18 cellular contexts compared by ENCODE assay signal in the genomic region with DNA sequence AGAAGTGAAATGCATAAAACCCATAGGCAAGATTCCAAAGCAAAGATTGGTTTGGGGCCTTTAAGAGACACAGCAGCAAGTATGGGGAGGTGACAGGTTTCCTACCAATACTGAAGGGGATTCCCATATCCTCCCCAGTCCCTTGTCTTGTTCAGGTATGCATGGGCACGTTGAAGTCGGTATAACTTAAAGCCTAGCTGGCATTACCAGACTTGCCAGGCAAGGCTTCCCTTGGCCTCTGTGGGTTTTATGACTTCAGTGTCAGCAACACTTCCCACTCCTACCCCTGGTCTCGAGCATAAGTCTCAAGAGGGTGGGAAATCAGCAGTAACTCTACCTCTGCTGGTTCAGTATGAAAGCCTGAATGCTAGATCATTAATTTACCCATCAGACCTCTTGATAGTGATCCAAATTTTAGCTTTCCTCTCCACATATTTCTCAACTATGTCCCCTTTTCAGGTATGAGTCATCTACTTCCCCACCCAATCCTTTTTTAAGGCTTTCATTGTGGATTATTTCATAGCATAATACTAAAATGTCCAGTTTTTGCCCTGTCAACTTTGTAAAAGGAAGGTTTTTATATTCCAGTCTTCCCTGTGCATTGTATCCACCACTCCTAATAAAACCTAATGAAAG. TPM values are rescaled to one million over a fixed set of nuclear protein-coding genes. Genes with fewer than 3 reads are reported as not detected.
DNase-seq lines count a peak whose midpoint lies in the region; ATAC-seq and TF ChIP-seq lines count a peak whose summit lies in the region.
"Had no signal": no experiment of that assay in that cellular context is flagged by ENCODE, and none has a peak within 500 bp of the region (broad histone marks: within the 10 kb centered on the region; RNA-seq: fewer than 3 reads in every experiment).

No MANE protein-coding gene starts in this region.

- intact Hi-C loops in Panc1 (cut with micrococcal nuclease; ENCODE audit: unreplicated experiment) (no loop called here), tibial artery (cut with DNase I; ENCODE audit: low total_unique reads) (no loop called here), colonic mucosa (cut with DNase I) (no loop called here)

- H3K4me3 ChIP-seq in Panc1 (ENCODE audit: low read depth in 2 of 2, low read length in 2 of 2), result no peak overlapping the region
- no peak overlapping the region for H3K4me3 ChIP-seq in tibial artery
- H3K4me3 ChIP-seq in colonic mucosa, result no peak overlapping the region
- H3K4me3 ChIP-seq: dorsolateral prefrontal cortex, right lobe of liver, SJSA1 had no signal

- ATAC-seq in Panc1 (no peak), HG03196 (IDR thresholded peaks at IDR 0.05; ENCODE audit: unreplicated experiment) (no peak), GM19455 (IDR thresholded peaks at IDR 0.05; ENCODE audit: unreplicated experiment) (no peak)

- H3K9me3 ChIP-seq in Panc1 (ENCODE audit: control insufficient read depth, insufficient read depth, low read depth, low read length) (no peaks in the 10 kb centered on the region), tibial artery (no peaks in the 10 kb centered on the region), colonic mucosa (no peaks in the 10 kb centered on the region)
- H3K9me3 ChIP-seq: right lobe of liver, SJSA1 had no signal

- H3K4me1 ChIP-seq in Panc1 (ENCODE audit: control insufficient read depth, insufficient read depth, low read length) (peaks cover 4% of the 10 kb centered on the region; the same call in 1 of the 2 replicates), tibial artery (peaks cover 0 to 53% (median 34%) of the 10 kb centered on the region in 4 donors), colonic mucosa (peaks cover 5% of the 10 kb centered on the region)
- H3K4me1 ChIP-seq: SJSA1 had no signal

- in situ Hi-C loops in Panc1 (cut with HindIII; ENCODE audit: low pct_unique_long_range_greater_than_20kb, low sequenced_read_pairs), result no loop called here

- H3K27ac ChIP-seq in Panc1 (ENCODE audit: low read length) (0 out of 2 replicates have a peak overlapping the region, but pooled peaks have one; percentile 4), epithelial cell of prostate (peak overlapping the region; percentile 34), tibial artery (peak overlapping the region; percentile 53 to 61), colonic mucosa (no peak overlapping the region)
- H3K27ac ChIP-seq: right lobe of liver, SJSA1 had no signal

- H3K9ac ChIP-seq in colonic mucosa (ENCODE audit: low read depth in 2 of 2, low read length in 2 of 2), result no peak overlapping the region

- H3K27me3 ChIP-seq in Panc1 (ENCODE audit: control insufficient read depth, insufficient read depth, low read length), result peaks cover 8% of the 10 kb centered on the region; the same call in 1 of the 2 replicates
- H3K27me3 ChIP-seq in tibial artery, result no peaks in the 10 kb centered on the region
- no peaks in the 10 kb centered on the region for H3K27me3 ChIP-seq in colonic mucosa
- H3K27me3 ChIP-seq: right lobe of liver had no signal

- H3K36me3 ChIP-seq in Panc1 (ENCODE audit: control insufficient read depth, insufficient read depth, low read length), result no peaks in the 10 kb centered on the region
- H3K36me3 ChIP-seq in tibial artery, result peaks cover 6 to 18% (median 14%) of the 10 kb centered on the region in 3 donors
- no peaks in the 10 kb centered on the region for H3K36me3 ChIP-seq in colonic mucosa
- H3K36me3 ChIP-seq: right lobe of liver, SJSA1 had no signal

- CTCF ChIA-PET in Panc1 (lab: Charles Lee), result no interaction called here

- TF ChIP-seq CTCF in Panc1 (IDR thresholded peaks at IDR 0.05), result no peak
- TF ChIP-seq CTCF in tibial artery (IDR thresholded peaks at IDR 0.05), result no peak
- TF ChIP-seq CTCF in colonic mucosa (IDR thresholded peaks at IDR 0.05), result no peak

- no peak for DNase-seq in Panc1 (ENCODE audit: low read depth, low spot score)
- DNase-seq in epithelial cell of prostate (ENCODE audit: low read depth, low spot score), result no peak
- peak; percentile 16 for DNase-seq in iris pigment epithelial cell (ENCODE audit: low read depth)
- no peak for DNase-seq in tibial artery
- no peak for DNase-seq in colonic mucosa
- DNase-seq: dorsolateral prefrontal cortex; GDM1; left colon; NCI-H187 treated with DMSO at 0.1 percent for 48 hours; NCI-H524; right lobe of liver; stimulated activated CD4-positive, alpha-beta T cell treated with anti-CD3 and anti-CD28 coated beads, Interleukin-2, amount 100 ng/mL, for 24 hours had no signal

- POLR2A ChIA-PET in Panc1 (lab: Charles Lee), result no interaction called here

- BruUV-seq in Panc1 (replicated peaks; lab: Mats Ljungman, UMichigan), result no TSS peak

RNA-seq across cellular contexts. Expression of gene CYP4X1, which starts 6.8 kb away (rescaled TPM):
- total RNA-seq in Panc1 (2021; ENCODE audit: unreplicated experiment), result 1.3 TPM
- 0.58 TPM for polyA plus RNA-seq in Panc1 (2012; ENCODE audit: insufficient read length)
- 1 to 10 TPM in 1 of 2 donors, under 1 TPM in 1; 0.57 to 1.7 TPM for total RNA-seq in colonic mucosa
- total RNA-seq: activated T-helper 2 cell treated with anti-CD3 and anti-CD28 coated beads, Interferon-gamma antibody, Interleukin-2, Interleukin-4, amounts not matched to agents 10 μg/mL and 5 μg/mL and 100 μg/mL, durations not matched to agents 14 hours and 24 hours and 36 hours; SJSA1; T-helper 2 cell treated with Interferon-gamma antibody and Interleukin-4, amounts not matched to agents 100 ng/mL and 5 ng/mL, for 36 hours had no signal

RNA-seq across cellular contexts. Expression of gene CYP4Z1, which starts 36.7 kb away (rescaled TPM):
- total RNA-seq in Panc1 (2021; ENCODE audit: unreplicated experiment) (not detected), colonic mucosa (not detected)
- polyA plus RNA-seq in Panc1 (2012; ENCODE audit: insufficient read length), result not detected
- total RNA-seq: activated T-helper 2 cell treated with anti-CD3 and anti-CD28 coated beads, Interferon-gamma antibody, Interleukin-2, Interleukin-4, amounts not matched to agents 10 μg/mL and 5 μg/mL and 100 μg/mL, durations not matched to agents 14 hours and 24 hours and 36 hours; mucosa of gallbladder; SJSA1; T-helper 2 cell treated with Interferon-gamma antibody and Interleukin-4, amounts not matched to agents 100 ng/mL and 5 ng/mL, for 36 hours had no signal
